ENCODE assay signal across 8 cellular contexts in the genomic region with DNA sequence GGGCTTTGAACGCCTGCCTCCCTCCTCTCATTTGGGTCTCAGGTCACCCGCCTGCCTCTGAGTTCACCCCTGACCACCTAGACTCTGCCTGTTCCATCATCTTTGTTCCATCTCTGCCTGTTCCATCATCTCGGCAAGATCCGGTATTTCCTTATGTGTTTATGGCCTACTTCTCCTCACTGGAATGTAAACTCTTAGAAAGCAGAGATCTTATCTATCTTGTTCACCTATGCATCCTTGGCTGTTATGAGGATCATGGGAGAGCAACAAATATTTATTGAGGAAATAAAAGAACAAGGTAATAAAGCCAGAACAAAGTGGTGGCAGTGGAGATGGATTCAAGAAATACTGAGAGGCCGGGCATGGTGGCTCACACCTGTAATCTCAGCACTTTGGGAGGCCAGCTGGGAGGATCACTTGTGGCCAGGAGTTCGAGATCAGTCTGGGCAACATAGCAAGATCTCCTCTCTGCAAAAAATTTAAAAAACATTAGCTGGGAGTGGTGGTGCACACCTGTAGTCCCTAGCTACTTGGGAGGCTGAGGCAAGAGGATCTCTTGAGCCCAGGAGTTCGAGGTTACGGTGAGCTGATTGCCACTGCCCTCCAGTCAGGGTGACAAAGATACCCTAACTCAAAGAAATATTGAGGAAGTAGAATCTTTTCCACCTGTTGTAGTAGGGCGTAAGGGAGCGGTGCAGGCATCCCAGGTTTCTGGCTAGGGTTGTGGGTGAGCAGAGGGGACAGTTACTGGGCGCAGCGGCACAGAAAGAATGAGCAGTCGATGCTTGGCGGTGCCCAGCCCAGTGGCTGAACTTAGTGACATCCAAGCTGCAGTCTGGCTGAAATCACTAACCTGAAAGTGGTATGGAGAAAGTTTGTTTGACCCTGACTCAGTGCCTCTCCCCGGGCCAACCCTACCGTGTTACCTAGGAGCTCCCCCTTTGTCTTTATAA. TPM values are rescaled to one million over a fixed set of nuclear protein-coding genes. Genes with fewer than 3 reads are reported as not detected.
A peak's percentile ranks its signal among the peaks of the same experiment; 100 is the strongest.
DNase-seq lines count a peak whose midpoint lies in the region; ATAC-seq and TF ChIP-seq lines count a peak whose summit lies in the region.

No MANE protein-coding gene starts in this region.

- no peaks in the 10 kb centered on the region for H3K36me3 Mint-ChIP-seq in activated CD4-positive, alpha-beta T cell treated with anti-CD3 and anti-CD28 coated beads, Interleukin-2, amount 10 ng/mL, durations not matched to agents 7 days and 5 days (ENCODE audit: low read depth)

- H3K4me1 Mint-ChIP-seq in activated CD4-positive, alpha-beta T cell treated with anti-CD3 and anti-CD28 coated beads, Interleukin-2, amount 10 ng/mL, durations not matched to agents 7 days and 5 days = peaks cover 41% of the 10 kb centered on the region

- peak overlapping the region; percentile 60 for H3K27ac Mint-ChIP-seq in activated CD4-positive, alpha-beta T cell treated with anti-CD3 and anti-CD28 coated beads, Interleukin-2, amount 10 ng/mL, durations not matched to agents 7 days and 5 days

- TF ChIP-seq CTCF in lower lobe of right lung (IDR thresholded peaks at IDR 0.05) (no peak), thoracic aorta (IDR thresholded peaks at IDR 0.05) (no peak)

- no peak for ATAC-seq in lower lobe of right lung
- ATAC-seq in thoracic aorta (ENCODE audit: insufficient number of reproducible peaks, low FRiP score, low read depth) = no peak

- H3K4me1 ChIP-seq in adipocyte (ENCODE audit: control insufficient read depth, insufficient read depth, low read length) (peaks cover 35% of the 10 kb centered on the region), lower lobe of right lung (peaks cover 68% of the 10 kb centered on the region), thoracic aorta (ENCODE audit: control insufficient read depth in 1 of 2, low read depth in 2 of 2) (peaks cover 23 to 58% of the 10 kb centered on the region in 2 donors)

- peaks cover 8% of the 10 kb centered on the region for H3K36me3 ChIP-seq in adipocyte (ENCODE audit: control insufficient read depth, insufficient read depth, low read length, severe bottlenecking)
- peaks cover 7% of the 10 kb centered on the region for H3K36me3 ChIP-seq in lower lobe of right lung
- no peaks in the 10 kb centered on the region for H3K36me3 ChIP-seq in thoracic aorta

- no peaks in the 10 kb centered on the region for H3K9me3 Mint-ChIP-seq in activated CD4-positive, alpha-beta T cell treated with anti-CD3 and anti-CD28 coated beads, Interleukin-2, amount 10 ng/mL, durations not matched to agents 7 days and 5 days

- POLR2A ChIA-PET in activated CD4-positive, alpha-beta T cell treated with anti-CD3 and anti-CD28 coated beads, Interleukin-2, amount 10 ng/mL, durations not matched to agents 7 days and 5 days (lab: Charles Lee) = no interaction called here

- H3K9me3 ChIP-seq in adipocyte (ENCODE audit: control insufficient read depth, low read length) = no peaks in the 10 kb centered on the region
- no peaks in the 10 kb centered on the region for H3K9me3 ChIP-seq in lower lobe of right lung
- no peaks in the 10 kb centered on the region for H3K9me3 ChIP-seq in thoracic aorta

- peaks cover 2% of the 10 kb centered on the region for H3K27me3 Mint-ChIP-seq in activated CD4-positive, alpha-beta T cell treated with anti-CD3 and anti-CD28 coated beads, Interleukin-2, amount 10 ng/mL, durations not matched to agents 7 days and 5 days

- no peak overlapping the region for H3K4me3 ChIP-seq in adipocyte (ENCODE audit: low read length)
- no peak overlapping the region for H3K4me3 ChIP-seq in lower lobe of right lung
- no peak overlapping the region for H3K4me3 ChIP-seq in thoracic aorta

- CTCF ChIA-PET in activated CD4-positive, alpha-beta T cell treated with anti-CD3 and anti-CD28 coated beads, Interleukin-2, amount 10 ng/mL, durations not matched to agents 7 days and 5 days (lab: Charles Lee) = interaction anchor here (0.6 kb wide), 1 partner anchor 258 kb away, joined by 3 read pairs; no protein-coding TSS in a partner anchor

- peak overlapping the region; percentile 93 for H3K9ac ChIP-seq in adipocyte (ENCODE audit: low read length)

- no peak for DNase-seq in activated CD4-positive, alpha-beta T cell treated with anti-CD3 and anti-CD28 coated beads, Interleukin-2, amount 10 ng/mL, durations not matched to agents 7 days and 5 days
- DNase-seq in activated CD4-positive, alpha-beta T cell treated with anti-CD3 and anti-CD28 coated beads, Interleukin-2, amount 50 U/mL, for 48 hours = no peak
- DNase-seq in adipocyte (ENCODE audit: low read depth) (no peak), lower lobe of right lung (no peak), thoracic aorta (ENCODE audit: low spot score) (no peak), NCI-H187 treated with DMSO at 0.1 percent for 48 hours (lab: John Stamatoyannopoulos, UW) (no peak), Ammon's horn (ENCODE audit: low spot score) (no peak), putamen (ENCODE audit: low spot score) (no peak)

- intact Hi-C loops in lower lobe of right lung (cut with DNase I) = no loop called here

- H3K27me3 ChIP-seq in adipocyte (replicated peaks; ENCODE audit: control insufficient read depth, insufficient read depth, low read length) (no peaks in the 10 kb centered on the region), lower lobe of right lung (ENCODE audit: low read depth) (no peaks in the 10 kb centered on the region), thoracic aorta (replicated peaks; ENCODE audit: insufficient read depth) (no peaks in the 10 kb centered on the region)

- peak overlapping the region; percentile 84 for H3K4me3 Mint-ChIP-seq in activated CD4-positive, alpha-beta T cell treated with anti-CD3 and anti-CD28 coated beads, Interleukin-2, amount 10 ng/mL, durations not matched to agents 7 days and 5 days

- H3K27ac ChIP-seq in lower lobe of right lung = peak overlapping the region; percentile 98
- H3K27ac ChIP-seq in thoracic aorta = peak overlapping the region; percentile 95 to 99

RNA-seq across cellular contexts. Expression of a gene that starts 1.7 kb away (rescaled TPM):
- total RNA-seq in activated CD4-positive, alpha-beta T cell treated with anti-CD3 and anti-CD28 coated beads, Interleukin-2, amount 10 ng/mL, durations not matched to agents 7 days and 5 days = 100 to 1,000 TPM; 126 to 135 TPM
- total RNA-seq in lower lobe of right lung = 171 TPM
- 100 to 1,000 TPM; 545 to 588 TPM for total RNA-seq in thoracic aorta
